16 cellular contexts compared by ENCODE assay signal in genomic region chr16:86681440-86681838, GRCh38.
DNase-seq lines count a peak whose midpoint lies in the region; ATAC-seq and TF ChIP-seq lines count a peak whose summit lies in the region.
"Had no signal": no experiment of that assay in that cellular context is flagged by ENCODE, and none has a peak within 500 bp of the region (broad histone marks: within the 10 kb centered on the region; RNA-seq: fewer than 3 reads in every experiment).

No MANE protein-coding gene starts in this region.

- ATAC-seq in lower lobe of right lung: peak in 1 of 2 donors; percentile 37
- no peak for ATAC-seq in GM18873 (IDR thresholded peaks at IDR 0.05; ENCODE audit: low FRiP score, unreplicated experiment)
- ATAC-seq in GM18511 (IDR thresholded peaks at IDR 0.05; ENCODE audit: unreplicated experiment): no peak
- ATAC-seq: stimulated activated effector memory CD8-positive, alpha-beta T cell treated with anti-CD3 and anti-CD28 coated beads, Interleukin-12 subunit alpha, Interleukin-12 subunit beta, amount 100 ng/mL, for 72 hours had no signal

- POLR2A ChIA-PET in HEK293T (lab: Yijun Ruan, JAX): no interaction called here

- CTCF ChIA-PET in HEK293T (lab: Yijun Ruan, JAX): no interaction called here

- H3K4me1 ChIP-seq in lower lobe of right lung: no peaks in the 10 kb centered on the region
- H3K4me1 ChIP-seq in tibial nerve: peaks cover 0 to 42% (median 6%) of the 10 kb centered on the region in 4 donors
- H3K4me1 ChIP-seq in SJCRH30: no peaks in the 10 kb centered on the region

- WGBS in tibial nerve, 2 donors: 35 to 44% methylated on average over 22 of the region's 23 CpGs

- H3K27me3 ChIP-seq in lower lobe of right lung (ENCODE audit: low read depth): peaks cover 3% of the 10 kb centered on the region
- no peaks in the 10 kb centered on the region for H3K27me3 ChIP-seq in tibial nerve
- no peaks in the 10 kb centered on the region for H3K27me3 ChIP-seq in SJCRH30

- intact Hi-C loops in lower lobe of right lung (cut with DNase I): no loop called here

- H3K36me3 ChIP-seq in KOPT-K1 (ENCODE audit: insufficient read depth, low read length) (no peaks in the 10 kb centered on the region), lower lobe of right lung (no peaks in the 10 kb centered on the region), tibial nerve (no peaks in the 10 kb centered on the region), SJCRH30 (no peaks in the 10 kb centered on the region)

- H3K4me3 ChIP-seq in lower lobe of right lung: no peak overlapping the region
- H3K4me3 ChIP-seq in tibial nerve: peak overlapping the region in 3 of 4 donors; percentile 10 to 27 (median 10)
- H3K4me3 ChIP-seq in SJCRH30: no peak overlapping the region

- TF ChIP-seq CTCF in lower lobe of right lung (IDR thresholded peaks at IDR 0.05) (no peak), tibial nerve (IDR thresholded peaks at IDR 0.05) (no peak)

- DNase-seq in dermis blood vessel endothelial cell (peak; percentile 25), lower lobe of right lung (no peak), tibial nerve (ENCODE audit: low spot score in 2 of 2) (peak in 1 of 2 donors; percentile 26), SJCRH30 (no peak), HEK293T (ENCODE audit: extremely low spot score) (no peak)
- DNase-seq: activated CD4-positive, alpha-beta T cell treated with anti-CD3 and anti-CD28 coated beads for 48 hours; activated naive CD4-positive, alpha-beta T cell treated with anti-CD3 and anti-CD28 coated beads, Interleukin-2, amount 50 U/mL, for 16 hours; effector memory CD4-positive, alpha-beta T cell; Kasumi-1; NCI-H146; NCI-H226 had no signal

- TF ChIP-seq POLR2A in tibial nerve (IDR thresholded peaks at IDR 0.05): no peak

- H3K27ac ChIP-seq in KOPT-K1 (ENCODE audit: low read depth, low read length, poor library complexity, severe bottlenecking) (peak overlapping the region; percentile 56), lower lobe of right lung (peak overlapping the region; percentile 9), tibial nerve (peak overlapping the region in 3 of 4 donors; percentile 49 to 83 (median 83)), SJCRH30 (no peak overlapping the region)
- H3K27ac ChIP-seq: HL-60 had no signal

- peak in 1 of 2 donors; percentile 48 for TF ChIP-seq EP300 in tibial nerve (IDR thresholded peaks at IDR 0.05)

- H3K9me3 ChIP-seq in KOPT-K1 (ENCODE audit: insufficient read depth, low read length, poor library complexity, severe bottlenecking) (peaks cover 9% of the 10 kb centered on the region), lower lobe of right lung (no peaks in the 10 kb centered on the region), tibial nerve (no peaks in the 10 kb centered on the region), SJCRH30 (replicated peaks) (no peaks in the 10 kb centered on the region)

TF ChIP-seq in HEK293T, 16 proteins besides CTCF, POLR2A, EP300 and RAD21:
- TF ChIP-seq ZNF384 (IDR thresholded peaks at IDR 0.05): no peak

Comparison
In these comparisons a context has a peak if more than half of its experiments do, and no peak if none do; other contexts are left out.
1. H3K4me3 ChIP-seq: peak in tibial nerve (3 of 4); none in lower lobe of right lung (single experiment) and SJCRH30 (single experiment).